2 cellular contexts compared by ENCODE assay signal in genomic region chr7:105802611-105803520, GRCh38.
TF ChIP-seq lines count a peak whose summit lies in the region.

No MANE protein-coding gene starts in this region.

TF ChIP-seq in HCT116, 20 proteins besides CTCF, POLR2A, EP300 and RAD21:
- no peak for TF ChIP-seq ATF3 (IDR thresholded peaks at IDR 0.05)

TF ChIP-seq in K562, 482 proteins besides CTCF, POLR2A, EP300 and RAD21:
- TF ChIP-seq FOSL1 (tag; conservative IDR thresholded peaks at IDR 0.05) (peak; percentile 42; the same call in 1 of the 2 replicates), THRA (IDR thresholded peaks at IDR 0.05) (no peak)
